In the genomic region with DNA sequence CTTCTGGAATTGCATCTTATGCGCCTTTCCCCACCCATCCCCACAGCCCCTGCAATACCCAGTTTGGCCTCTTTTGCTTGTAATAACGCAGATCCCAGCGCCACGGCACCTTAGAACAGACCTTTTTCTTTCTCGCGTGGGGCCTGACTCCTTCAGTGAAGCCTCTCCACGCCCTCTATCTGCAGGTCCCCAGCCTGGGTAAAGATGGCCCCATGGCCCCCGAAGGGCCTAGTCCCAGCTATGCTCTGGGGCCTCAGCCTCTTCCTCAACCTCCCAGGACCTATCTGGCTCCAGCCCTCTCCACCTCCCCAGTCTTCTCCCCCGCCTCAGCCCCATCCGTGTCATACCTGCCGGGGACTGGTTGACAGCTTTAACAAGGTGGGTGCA, we compare ENCODE assay signal across 1 cellular context.
TF ChIP-seq lines count a peak whose summit lies in the region.

No MANE protein-coding gene starts in this region.

TF ChIP-seq in HCT116, 20 proteins besides CTCF, POLR2A, EP300 and RAD21 (continued from another document):
- TF ChIP-seq, protein P1, sequence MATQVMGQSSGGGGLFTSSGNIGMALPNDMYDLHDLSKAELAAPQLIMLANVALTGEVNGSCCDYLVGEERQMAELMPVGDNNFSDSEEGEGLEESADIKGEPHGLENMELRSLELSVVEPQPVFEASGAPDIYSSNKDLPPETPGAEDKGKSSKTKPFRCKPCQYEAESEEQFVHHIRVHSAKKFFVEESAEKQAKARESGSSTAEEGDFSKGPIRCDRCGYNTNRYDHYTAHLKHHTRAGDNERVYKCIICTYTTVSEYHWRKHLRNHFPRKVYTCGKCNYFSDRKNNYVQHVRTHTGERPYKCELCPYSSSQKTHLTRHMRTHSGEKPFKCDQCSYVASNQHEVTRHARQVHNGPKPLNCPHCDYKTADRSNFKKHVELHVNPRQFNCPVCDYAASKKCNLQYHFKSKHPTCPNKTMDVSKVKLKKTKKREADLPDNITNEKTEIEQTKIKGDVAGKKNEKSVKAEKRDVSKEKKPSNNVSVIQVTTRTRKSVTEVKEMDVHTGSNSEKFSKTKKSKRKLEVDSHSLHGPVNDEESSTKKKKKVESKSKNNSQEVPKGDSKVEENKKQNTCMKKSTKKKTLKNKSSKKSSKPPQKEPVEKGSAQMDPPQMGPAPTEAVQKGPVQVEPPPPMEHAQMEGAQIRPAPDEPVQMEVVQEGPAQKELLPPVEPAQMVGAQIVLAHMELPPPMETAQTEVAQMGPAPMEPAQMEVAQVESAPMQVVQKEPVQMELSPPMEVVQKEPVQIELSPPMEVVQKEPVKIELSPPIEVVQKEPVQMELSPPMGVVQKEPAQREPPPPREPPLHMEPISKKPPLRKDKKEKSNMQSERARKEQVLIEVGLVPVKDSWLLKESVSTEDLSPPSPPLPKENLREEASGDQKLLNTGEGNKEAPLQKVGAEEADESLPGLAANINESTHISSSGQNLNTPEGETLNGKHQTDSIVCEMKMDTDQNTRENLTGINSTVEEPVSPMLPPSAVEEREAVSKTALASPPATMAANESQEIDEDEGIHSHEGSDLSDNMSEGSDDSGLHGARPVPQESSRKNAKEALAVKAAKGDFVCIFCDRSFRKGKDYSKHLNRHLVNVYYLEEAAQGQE (IDR thresholded peaks at IDR 0.05; ENCODE audit: low read depth): no peak
- TF ChIP-seq EZH2 (IDR thresholded peaks at IDR 0.05) (no peak), ZNF274 (IDR thresholded peaks at IDR 0.05; ENCODE audit: low read depth, low read length) (no peak), JUND (IDR thresholded peaks at IDR 0.05) (no peak), CEBPB (IDR thresholded peaks at IDR 0.05; ENCODE audit: low read depth) (no peak), EZH2phosphoT487 (IDR thresholded peaks at IDR 0.05; ENCODE audit: borderline replicate concordance) (no peak)
- TF ChIP-seq, protein P2, sequence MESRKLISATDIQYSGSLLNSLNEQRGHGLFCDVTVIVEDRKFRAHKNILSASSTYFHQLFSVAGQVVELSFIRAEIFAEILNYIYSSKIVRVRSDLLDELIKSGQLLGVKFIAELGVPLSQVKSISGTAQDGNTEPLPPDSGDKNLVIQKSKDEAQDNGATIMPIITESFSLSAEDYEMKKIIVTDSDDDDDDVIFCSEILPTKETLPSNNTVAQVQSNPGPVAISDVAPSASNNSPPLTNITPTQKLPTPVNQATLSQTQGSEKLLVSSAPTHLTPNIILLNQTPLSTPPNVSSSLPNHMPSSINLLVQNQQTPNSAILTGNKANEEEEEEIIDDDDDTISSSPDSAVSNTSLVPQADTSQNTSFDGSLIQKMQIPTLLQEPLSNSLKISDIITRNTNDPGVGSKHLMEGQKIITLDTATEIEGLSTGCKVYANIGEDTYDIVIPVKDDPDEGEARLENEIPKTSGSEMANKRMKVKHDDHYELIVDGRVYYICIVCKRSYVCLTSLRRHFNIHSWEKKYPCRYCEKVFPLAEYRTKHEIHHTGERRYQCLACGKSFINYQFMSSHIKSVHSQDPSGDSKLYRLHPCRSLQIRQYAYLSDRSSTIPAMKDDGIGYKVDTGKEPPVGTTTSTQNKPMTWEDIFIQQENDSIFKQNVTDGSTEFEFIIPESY (IDR thresholded peaks at IDR 0.05; ENCODE audit: extremely low read depth, insufficient replicate concordance, low read length): no peak
